20 cellular contexts compared by ENCODE assay signal in genomic region chr12:55676707-55677106, GRCh38. TPM values are rescaled to one million over a fixed set of nuclear protein-coding genes. Genes with fewer than 3 reads are reported as not detected.
"Had no signal": no experiment of that assay in that cellular context is flagged by ENCODE, and none has a peak within 500 bp of the region (broad histone marks: within the 10 kb centered on the region; RNA-seq: fewer than 3 reads in every experiment).

No MANE protein-coding gene starts in this region.

- H3K4me3 ChIP-seq: esophagus squamous epithelium, heart left ventricle, sigmoid colon had no signal

- H3K27me3 ChIP-seq: heart left ventricle, sigmoid colon had no signal

- H3K27ac ChIP-seq: esophagus squamous epithelium, sigmoid colon had no signal

- H3K36me3 ChIP-seq: esophagus squamous epithelium, heart left ventricle, sigmoid colon had no signal

- ATAC-seq: activated CD4-positive, CD25-positive, alpha-beta regulatory T cell treated with anti-CD3 and anti-CD28 coated beads, Interleukin-2, amount 50 U/mL, for 24 hours; activated CD8-positive, alpha-beta memory T cell treated with anti-CD3 and anti-CD28 coated beads, Interleukin-2, amount 10 ng/mL, durations not matched to agents 7 days and 5 days; heart left ventricle; left colon; natural killer cell treated with Interleukin-12 subunit alpha and Interleukin-12 subunit beta and Interleukin-15 and Interleukin-18, amount 100 ng/mL, for 72 hours had no signal

- DNase-seq: activated CD8-positive, alpha-beta memory T cell treated with anti-CD3 and anti-CD28 coated beads, Interleukin-2, amount 10 ng/mL, durations not matched to agents 7 days and 5 days; activated effector memory CD4-positive, alpha-beta T cell treated with Interleukin-2 at 50 U/mL for 16 hours; activated naive CD8-positive, alpha-beta T cell treated with anti-CD3 and anti-CD28 coated beads, Interleukin-2, amount 10 ng/mL, durations not matched to agents 7 days and 5 days; activated T-cell treated with anti-CD3 and anti-CD28 coated beads, Interleukin-2, amount 50 U/mL, for 24 hours; anterior cingulate cortex; esophagus squamous epithelium; foreskin melanocyte; heart left ventricle; left colon; sigmoid colon; stimulated activated CD4-positive, alpha-beta T cell treated with anti-CD3 and anti-CD28 coated beads, Interleukin-12 subunit alpha, Interleukin-12 subunit beta, amount 100 ng/mL, for 4 hours; stimulated activated naive CD4-positive, alpha-beta T cell; substantia nigra had no signal

- H3K9me3 ChIP-seq: esophagus squamous epithelium, heart left ventricle, sigmoid colon had no signal

RNA-seq across cellular contexts. Expression of gene OR10P1, which starts 40.0 kb away (rescaled TPM):
- total RNA-seq: activated CD8-positive, alpha-beta memory T cell treated with anti-CD3 and anti-CD28 coated beads, Interleukin-2, amount 10 ng/mL, durations not matched to agents 7 days and 5 days; activated naive CD8-positive, alpha-beta T cell treated with anti-CD3 and anti-CD28 coated beads, Interleukin-2, amount 10 ng/mL, durations not matched to agents 7 days and 5 days; chondrocyte; esophagus squamous epithelium; heart left ventricle; left colon; lung microvascular endothelial cell; mucosa of gallbladder; natural killer cell treated with Interleukin-12 subunit alpha and Interleukin-12 subunit beta and Interleukin-15 and Interleukin-18, amount 100 ng/mL, for 72 hours; omental fat pad; pulmonary artery endothelial cell; sigmoid colon had no signal
